28 cellular contexts compared by ENCODE assay signal in the genomic region with DNA sequence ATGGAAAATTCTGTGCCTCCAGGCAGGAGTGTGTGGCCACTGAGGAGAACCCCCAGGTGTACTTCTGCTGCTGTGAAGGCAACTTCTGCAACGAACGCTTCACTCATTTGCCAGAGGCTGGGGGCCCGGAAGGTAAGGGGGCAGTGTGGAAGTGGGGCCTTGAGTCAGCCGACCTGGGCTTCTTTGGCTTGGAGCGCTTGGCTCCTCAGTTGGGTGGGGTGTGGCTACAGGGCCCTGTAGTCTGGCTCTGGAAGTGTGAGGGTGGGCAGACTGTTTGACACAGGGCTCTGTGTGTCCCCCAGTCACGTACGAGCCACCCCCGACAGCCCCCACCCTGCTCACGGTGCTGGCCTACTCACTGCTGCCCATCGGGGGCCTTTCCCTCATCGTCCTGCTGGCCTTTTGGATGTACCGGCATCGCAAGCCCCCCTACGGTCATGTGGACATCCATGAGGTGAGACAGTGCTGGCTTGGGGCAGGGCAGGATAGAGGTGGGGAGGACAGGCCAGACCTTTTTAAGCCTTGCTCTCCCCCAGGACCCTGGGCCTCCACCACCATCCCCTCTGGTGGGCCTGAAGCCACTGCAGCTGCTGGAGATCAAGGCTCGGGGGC.
"Had no signal": no experiment of that assay in that cellular context is flagged by ENCODE, and none has a peak within 500 bp of the region (broad histone marks: within the 10 kb centered on the region; RNA-seq: fewer than 3 reads in every experiment).

No MANE protein-coding gene starts in this region.

- DNase-seq: effector CD8-positive, alpha-beta T cell; endodermal cell; foreskin keratinocyte; heart left ventricle; kidney; natural killer cell; right lobe of liver; small intestine; stimulated activated CD4-positive, alpha-beta T cell treated with anti-CD3 and anti-CD28 coated beads, Interleukin-12 subunit alpha, Interleukin-12 subunit beta, amount 100 ng/mL, for 4 hours; stimulated activated CD4-positive, alpha-beta T cell treated with anti-CD3 and anti-CD28 coated beads, Interleukin-1b, Interleukin-23, amount 100 ng/mL, for 48 hours; stimulated activated CD4-positive, alpha-beta T cell treated with anti-CD3 and anti-CD28 coated beads, Interleukin-4, amount 100 ng/mL, for 1 hour; stimulated activated CD8-positive, alpha-beta memory T cell treated with anti-CD3 and anti-CD28 coated beads, Interleukin-4, amount 100 ng/mL, for 48 hours; transverse colon; upper lobe of right lung; uterus had no signal

- H3K27me3 Mint-ChIP-seq: memory B cell; progenitor cell of endocrine pancreas; stimulated activated naive CD8-positive, alpha-beta T cell treated with anti-CD3 and anti-CD28 coated beads, Interleukin-15, Interleukin-2, amounts not matched to agents 100 ng/mL and 50 ng/mL, for 24 hours had no signal

- H3K36me3 Mint-ChIP-seq: natural killer cell had no signal

- H3K4me3 Mint-ChIP-seq: endodermal cell; memory B cell; natural killer cell; neural crest cell; stimulated activated naive CD8-positive, alpha-beta T cell treated with anti-CD3 and anti-CD28 coated beads, Interleukin-15, Interleukin-2, amounts not matched to agents 100 ng/mL and 50 ng/mL, for 24 hours had no signal

- H3K9me3 Mint-ChIP-seq: endodermal cell; memory B cell; natural killer cell; stimulated activated naive CD8-positive, alpha-beta T cell treated with anti-CD3 and anti-CD28 coated beads, Interleukin-15, Interleukin-2, amounts not matched to agents 100 ng/mL and 50 ng/mL, for 24 hours had no signal

- H3K4me3 ChIP-seq: dorsolateral prefrontal cortex, gastroesophageal sphincter, heart left ventricle, hepatocyte, lung, right lobe of liver, suprapubic skin, transverse colon, upper lobe of right lung, uterus had no signal

- H3K27ac ChIP-seq: dorsolateral prefrontal cortex, epithelial cell of prostate, foreskin keratinocyte, gastroesophageal sphincter, heart left ventricle, hepatocyte, parathyroid adenoma, right lobe of liver, suprapubic skin, transverse colon, upper lobe of right lung, uterus had no signal

- H3K9me3 ChIP-seq: gastroesophageal sphincter, heart left ventricle, right lobe of liver, suprapubic skin, transverse colon, upper lobe of right lung, uterus had no signal

- H3K4me1 ChIP-seq: foreskin keratinocyte, suprapubic skin, upper lobe of right lung, uterus had no signal

- H3K4me1 Mint-ChIP-seq: memory B cell had no signal

- H3K27me3 ChIP-seq: dorsolateral prefrontal cortex, foreskin keratinocyte, gastroesophageal sphincter, heart left ventricle, hepatocyte, right lobe of liver, suprapubic skin, transverse colon, upper lobe of right lung, uterus had no signal

- H3K27ac Mint-ChIP-seq: endodermal cell; memory B cell; natural killer cell; stimulated activated naive CD8-positive, alpha-beta T cell treated with anti-CD3 and anti-CD28 coated beads, Interleukin-15, Interleukin-2, amounts not matched to agents 100 ng/mL and 50 ng/mL, for 24 hours had no signal

- H3K36me3 ChIP-seq: uterus had no signal

- ATAC-seq: esophagus mucosa, foreskin keratinocyte, gastroesophageal sphincter, heart left ventricle, left lobe of liver, natural killer cell, right lobe of liver, upper lobe of right lung had no signal
